ENCODE assay signal across 10 cellular contexts in the genomic region with DNA sequence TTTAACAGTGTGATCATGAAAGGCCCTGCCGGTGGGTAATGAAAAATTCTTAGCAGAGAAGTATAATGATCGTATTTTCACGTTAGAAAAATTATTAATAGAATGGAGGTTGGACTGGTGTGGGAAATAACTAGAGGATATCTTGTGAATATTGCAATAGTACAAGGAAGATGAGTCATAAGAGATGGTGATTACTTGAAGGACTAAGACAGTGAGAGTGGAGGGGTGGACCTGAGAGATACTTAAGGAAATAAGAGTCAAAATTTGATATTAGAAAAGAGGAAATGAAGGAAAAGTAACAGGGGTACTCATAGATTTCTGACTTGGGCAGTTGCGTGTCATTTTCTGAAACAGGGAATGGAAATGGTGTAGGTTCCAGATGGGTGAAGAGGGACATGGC. TPM values are rescaled to one million over a fixed set of nuclear protein-coding genes. Genes with fewer than 3 reads are reported as not detected.
DNase-seq lines count a peak whose midpoint lies in the region; ATAC-seq, FAIRE-seq and TF ChIP-seq lines count a peak whose summit lies in the region.
"Had no signal": no experiment of that assay in that cellular context is flagged by ENCODE, and none has a peak within 500 bp of the region (broad histone marks: within the 10 kb centered on the region; RNA-seq: fewer than 3 reads in every experiment).

No MANE protein-coding gene starts in this region.

- peaks cover 25% of the 10 kb centered on the region for H3K4me1 Mint-ChIP-seq in GM23338
- peaks cover 26% of the 10 kb centered on the region for H3K4me1 Mint-ChIP-seq in neural crest cell

- POLR2A ChIA-PET in OCI-LY7 (lab: Charles Lee): interaction anchor here (0.7 kb wide), 1 partner anchor 38 kb away, joined by 3 read pairs; no protein-coding TSS in a partner anchor

- no peaks in the 10 kb centered on the region for H3F3A ChIP-seq in GM23338 (replicated peaks; ENCODE audit: low read depth)

- no peak overlapping the region for H2AFZ ChIP-seq in GM23338
- no peak overlapping the region for H2AFZ ChIP-seq in OCI-LY7 (ENCODE audit: low read length)

- H3K27ac Mint-ChIP-seq in GM23338 (no peak overlapping the region), neural crest cell (ENCODE audit: unreplicated experiment) (no peak overlapping the region)

- H3K36me3 ChIP-seq in GM23338 (ENCODE audit: insufficient read depth) (no peaks in the 10 kb centered on the region), OCI-LY7 (ENCODE audit: insufficient read depth, low read length) (no peaks in the 10 kb centered on the region), left ventricle myocardium inferior (no peaks in the 10 kb centered on the region), HAP-1 (replicated peaks) (no peaks in the 10 kb centered on the region)

- H3K27me3 ChIP-seq in GM23338 (ENCODE audit: insufficient read depth) (no peaks in the 10 kb centered on the region), left ventricle myocardium inferior (ENCODE audit: low read depth) (no peaks in the 10 kb centered on the region), HAP-1 (ENCODE audit: low read depth) (no peaks in the 10 kb centered on the region)

- H3K4me3 Mint-ChIP-seq in GM23338 (peak overlapping the region; percentile 94), neural crest cell (peak overlapping the region; percentile 93)

- in situ Hi-C loops in HAP-1 (cut with MboI; ENCODE audit: low sequenced_read_pairs): no loop called here

- H3K4me2 ChIP-seq in GM23338 (peak overlapping the region; percentile 78), OCI-LY7 (ENCODE audit: low read length) (peak overlapping the region; percentile 73; the same call in 1 of the 2 replicates)

- no peak for ATAC-seq in GM23338

- H3K27ac ChIP-seq in GM23338 (ENCODE audit: low read depth) (no peak overlapping the region), OCI-LY7 (ENCODE audit: low read depth, low read length, poor library complexity, severe bottlenecking) (no peak overlapping the region), left ventricle myocardium inferior (replicated peaks) (no peak overlapping the region)

- no TSS peak for BruUV-seq in OCI-LY7 (replicated peaks; lab: Mats Ljungman, UMichigan)

- no peaks in the 10 kb centered on the region for H3K36me3 Mint-ChIP-seq in GM23338 (ENCODE audit: low read depth)
- no peaks in the 10 kb centered on the region for H3K36me3 Mint-ChIP-seq in neural crest cell (ENCODE audit: low read depth)

- H3K4me1 ChIP-seq in GM23338 (ENCODE audit: insufficient read depth) (peaks cover 26% of the 10 kb centered on the region), OCI-LY7 (ENCODE audit: insufficient read depth, low read length, poor library complexity, severe bottlenecking) (peaks cover 23% of the 10 kb centered on the region), left ventricle myocardium inferior (peaks cover 63% of the 10 kb centered on the region), HAP-1 (peaks cover 4% of the 10 kb centered on the region)

- intact Hi-C loops in OCI-LY7 (cut with micrococcal nuclease; ENCODE audit: unreplicated experiment): loop anchor here (5.0 kb wide), 4 partner anchors 242 to 448 kb away; partner anchors contain the start of genes PDE5A and SEC24D
- intact Hi-C loops in left ventricle myocardium inferior (cut with micrococcal nuclease): no loop called here

- H3K9me3 ChIP-seq in OCI-LY7 (ENCODE audit: low read length) (no peaks in the 10 kb centered on the region), left ventricle myocardium inferior (replicated peaks) (no peaks in the 10 kb centered on the region), HAP-1 (no peaks in the 10 kb centered on the region)

- TF ChIP-seq CTCF in GM23338 (conservative IDR thresholded peaks at IDR 0.05; ENCODE audit: low read depth in 2 of 2): no peak
- TF ChIP-seq CTCF in OCI-LY7 (conservative IDR thresholded peaks at IDR 0.05; ENCODE audit: low read length): no peak
- no peak for TF ChIP-seq CTCF in neural crest cell (conservative IDR thresholded peaks at IDR 0.05)
- no peak for TF ChIP-seq CTCF in left ventricle myocardium inferior (IDR thresholded peaks at IDR 0.05; ENCODE audit: borderline replicate concordance)

- CTCF ChIA-PET in OCI-LY7 (lab: Charles Lee; ENCODE audit: unreplicated experiment): no interaction called here

- H3K4me3 ChIP-seq in GM23338 (peak overlapping the region; percentile 76), OCI-LY7 (ENCODE audit: low read depth, low read length, poor library complexity, severe bottlenecking) (peak overlapping the region; percentile 73), left ventricle myocardium inferior (no peak overlapping the region), HAP-1 (no peak overlapping the region)

- H3K9me3 Mint-ChIP-seq in GM23338: no peaks in the 10 kb centered on the region
- no peaks in the 10 kb centered on the region for H3K9me3 Mint-ChIP-seq in neural crest cell

- no peaks in the 10 kb centered on the region for H3K9me2 ChIP-seq in GM23338 (ENCODE audit: insufficient read depth)
- no peaks in the 10 kb centered on the region for H3K9me2 ChIP-seq in OCI-LY7 (ENCODE audit: insufficient read depth, low read length)

- H4K20me1 ChIP-seq in GM23338 (replicated peaks; ENCODE audit: insufficient read depth) (no peaks in the 10 kb centered on the region), OCI-LY7 (ENCODE audit: insufficient read depth, low read length) (no peaks in the 10 kb centered on the region)

- peak; percentile 57 for FAIRE-seq in colon (lab: Jason Lieb, UNC)

- H3K27me3 Mint-ChIP-seq in GM23338 (ENCODE audit: insufficient read depth, low read depth, poor library complexity) (peaks cover 9% of the 10 kb centered on the region), neural crest cell (ENCODE audit: low read depth) (peaks cover 11% of the 10 kb centered on the region)

- DNase-seq in GM23338 (ENCODE audit: low spot score) (no peak), OCI-LY7 (ENCODE audit: low spot score) (no peak), neural crest cell (ENCODE audit: low read depth, low spot score) (no peak), SKM-1 treated with dmso at 0.1 percent for 144 hours (lab: John Stamatoyannopoulos, UW; ENCODE audit: unreplicated experiment) (no peak), left ventricle myocardium inferior (no peak), HAP-1 (ENCODE audit: low spot score in 2 of 2) (no peak)
- no peak for DNase-seq in stimulated activated CD4-positive, alpha-beta T cell treated with anti-CD3 and anti-CD28 coated beads, Interleukin-15, amount 100 ng/mL, for 24 hours
- DNase-seq: activated CD4-positive, alpha-beta T cell treated with anti-CD3 and anti-CD28 coated beads, Interleukin-2, amount 50 U/mL, for 4 hours; stimulated activated CD4-positive, alpha-beta T cell treated with anti-CD3 and anti-CD28 coated beads, Interleukin-4, amount 100 ng/mL, for 4 hours had no signal

- H3K79me2 ChIP-seq in GM23338 (replicated peaks; ENCODE audit: insufficient read depth) (peaks cover 22% of the 10 kb centered on the region), OCI-LY7 (ENCODE audit: insufficient read depth, low read depth, low read length) (peaks cover 24% of the 10 kb centered on the region; the same call in 1 of the 2 replicates)

TF ChIP-seq in GM23338, 12 proteins besides CTCF, POLR2A, EP300 and RAD21:
- no peak for TF ChIP-seq POLR2AphosphoS5 (IDR thresholded peaks at IDR 0.05; ENCODE audit: low read depth)
- TF ChIP-seq NANOG (IDR thresholded peaks at IDR 0.05; ENCODE audit: borderline replicate concordance): no peak
- no peak for TF ChIP-seq JUNB (IDR thresholded peaks at IDR 0.05; ENCODE audit: unreplicated experiment)
- TF ChIP-seq, protein P1, sequence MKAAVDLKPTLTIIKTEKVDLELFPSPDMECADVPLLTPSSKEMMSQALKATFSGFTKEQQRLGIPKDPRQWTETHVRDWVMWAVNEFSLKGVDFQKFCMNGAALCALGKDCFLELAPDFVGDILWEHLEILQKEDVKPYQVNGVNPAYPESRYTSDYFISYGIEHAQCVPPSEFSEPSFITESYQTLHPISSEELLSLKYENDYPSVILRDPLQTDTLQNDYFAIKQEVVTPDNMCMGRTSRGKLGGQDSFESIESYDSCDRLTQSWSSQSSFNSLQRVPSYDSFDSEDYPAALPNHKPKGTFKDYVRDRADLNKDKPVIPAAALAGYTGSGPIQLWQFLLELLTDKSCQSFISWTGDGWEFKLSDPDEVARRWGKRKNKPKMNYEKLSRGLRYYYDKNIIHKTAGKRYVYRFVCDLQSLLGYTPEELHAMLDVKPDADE (IDR thresholded peaks at IDR 0.05): no peak
- no peak for TF ChIP-seq EZH2 (IDR thresholded peaks at IDR 0.05; ENCODE audit: low read depth, unreplicated experiment)

RNA-seq across cellular contexts. Expression of gene USP53, which starts 1.8 kb away (rescaled TPM):
- total RNA-seq in GM23338 (2014; rRNA removed; shearing (Covaris generic)): 24.7 and 27.7 TPM in 2 replicates
- 12.4 and 17.1 TPM in 2 replicates for polyA plus RNA-seq in GM23338 (2016; fragmentation: Nextera tagmentation; extraction: Ambion mirVana)
- 4.9 and 6.7 TPM in 2 replicates for total RNA-seq in OCI-LY7 (2014; rRNA removed; shearing (Covaris generic))
- total RNA-seq in OCI-LY7 (2022) (9.2 and 10.5 TPM in 2 replicates), neural crest cell (6.4 and 7.1 TPM in 2 replicates), left ventricle myocardium inferior (39.9 TPM)

Comparison
In these comparisons a context has a peak if more than half of its experiments do, and no peak if none do; other contexts are left out.
1. H3K4me3 ChIP-seq: peak in GM23338 (single experiment) and OCI-LY7 (single experiment); none in left ventricle myocardium inferior (single experiment) and HAP-1 (single experiment).